Comparison of ENCODE assay signal across 1 cellular context in genomic region chr1:3340548-3341235, GRCh38.
TF ChIP-seq lines count a peak whose summit lies in the region.

No MANE protein-coding gene starts in this region.

TF ChIP-seq in HepG2, 621 proteins besides CTCF, POLR2A, EP300 and RAD21 (continued from another document and continues in another):
- TF ChIP-seq AHDC1 (CRISPR knock-in tag; IDR thresholded peaks at IDR 0.05; ENCODE audit: borderline replicate concordance) (peak; percentile 50; the same call in 1 of the 2 replicates), ETV5 (CRISPR knock-in tag; IDR thresholded peaks at IDR 0.05; ENCODE audit: borderline replicate concordance) (peak; percentile 71; the same call in 1 of the 2 replicates), RBFOX2 (IDR thresholded peaks at IDR 0.05; ENCODE audit: low read depth, low read length) (peak; percentile 58; the same call in 1 of the 2 replicates), ZBTB2 (CRISPR knock-in tag; IDR thresholded peaks at IDR 0.05; ENCODE audit: low read depth) (no peak), PATZ1 (CRISPR knock-in tag; IDR thresholded peaks at IDR 0.05) (peak; percentile 72), ARID5B (CRISPR knock-in tag; IDR thresholded peaks at IDR 0.05) (peak; percentile 72), GATA4 (IDR thresholded peaks at IDR 0.05; ENCODE audit: borderline replicate concordance, low read depth) (peak; percentile 26; the same call in 1 of the 2 replicates), ZBTB3 (CRISPR knock-in tag; IDR thresholded peaks at IDR 0.05; ENCODE audit: borderline replicate concordance, low read depth) (peak; percentile 68; the same call in 1 of the 2 replicates), HOXA5 (CRISPR knock-in tag; IDR thresholded peaks at IDR 0.05) (no peak), ZNF296 (CRISPR knock-in tag; conservative IDR thresholded peaks at IDR 0.05) (no peak), GATAD1 (CRISPR knock-in tag; IDR thresholded peaks at IDR 0.05) (no peak), DZIP1 (CRISPR knock-in tag; IDR thresholded peaks at IDR 0.05) (peak; percentile 69; the same call in 1 of the 2 replicates), CAMTA2 (CRISPR knock-in tag; IDR thresholded peaks at IDR 0.05; ENCODE audit: borderline replicate concordance) (0 out of 2 replicates have a peak, but pooled peaks have one; percentile 31), THYN1 (CRISPR knock-in tag; IDR thresholded peaks at IDR 0.05; ENCODE audit: borderline replicate concordance, low read depth) (no peak), SALL1 (CRISPR knock-in tag; IDR thresholded peaks at IDR 0.05) (peak; percentile 58), NR2C2 (CRISPR knock-in tag; IDR thresholded peaks at IDR 0.05; ENCODE audit: borderline replicate concordance) (peak; percentile 59), HMGA1 (CRISPR knock-in tag; conservative IDR thresholded peaks at IDR 0.05) (no peak), ZFP36L2 (CRISPR knock-in tag; IDR thresholded peaks at IDR 0.05) (no peak), TCF12 (IDR thresholded peaks at IDR 0.05) (no peak), TCF12 (CRISPR knock-in tag; IDR thresholded peaks at IDR 0.05) (0 out of 2 replicates have a peak, but pooled peaks have one; percentile 64), ZNF652 (CRISPR knock-in tag; IDR thresholded peaks at IDR 0.05; ENCODE audit: borderline replicate concordance, low read depth) (peak; percentile 68; the same call in 1 of the 2 replicates), ZNF749 (CRISPR knock-in tag; IDR thresholded peaks at IDR 0.05; ENCODE audit: borderline replicate concordance) (peak; percentile 74; the same call in 1 of the 2 replicates), ELF3 (CRISPR knock-in tag; IDR thresholded peaks at IDR 0.05) (peak; percentile 90), MYC (CRISPR knock-in tag; IDR thresholded peaks at IDR 0.05; ENCODE audit: borderline replicate concordance) (0 out of 2 replicates have a peak, but pooled peaks have one; percentile 38), SSRP1 (CRISPR knock-in tag; IDR thresholded peaks at IDR 0.05) (peak; percentile 19; the same call in 1 of the 2 replicates), THRA (CRISPR knock-in tag; IDR thresholded peaks at IDR 0.05; ENCODE audit: borderline replicate concordance) (no peak; the same call in 1 of the 2 replicates), ARNTL (CRISPR knock-in tag; IDR thresholded peaks at IDR 0.05) (peak; percentile 64; the same call in 1 of the 2 replicates), MXD4 (CRISPR knock-in tag; IDR thresholded peaks at IDR 0.05) (no peak), NCOR1 (IDR thresholded peaks at IDR 0.05; ENCODE audit: borderline replicate concordance, low read length) (peak; percentile 32; the same call in 1 of the 2 replicates), ZNF205 (CRISPR knock-in tag; IDR thresholded peaks at IDR 0.05) (no peak), ZSCAN29 (CRISPR knock-in tag; conservative IDR thresholded peaks at IDR 0.05) (peak; percentile 82), NFIB (CRISPR knock-in tag; IDR thresholded peaks at IDR 0.05; ENCODE audit: borderline replicate concordance) (no peak), KMT2B (CRISPR knock-in tag; IDR thresholded peaks at IDR 0.05) (no peak; the same call in 1 of the 2 replicates), TEAD3 (CRISPR knock-in tag; optimal IDR thresholded peaks at IDR 0.05; ENCODE audit: borderline replicate concordance) (no peak), TOE1 (CRISPR knock-in tag; IDR thresholded peaks at IDR 0.05) (no peak), ETV6 (CRISPR knock-in tag; conservative IDR thresholded peaks at IDR 0.05) (no peak), ZNF605 (CRISPR knock-in tag; IDR thresholded peaks at IDR 0.05) (peak; percentile 62), FOXA3 (CRISPR knock-in tag; IDR thresholded peaks at IDR 0.05) (peak; percentile 41; the same call in 1 of the 2 replicates), ZNF557 (CRISPR knock-in tag; IDR thresholded peaks at IDR 0.05) (0 out of 2 replicates have a peak, but pooled peaks have one; percentile 43), ZNF564 (CRISPR knock-in tag; IDR thresholded peaks at IDR 0.05) (peak; percentile 60), MNT (IDR thresholded peaks at IDR 0.05) (no peak), ZNF337 (CRISPR knock-in tag; IDR thresholded peaks at IDR 0.05; ENCODE audit: borderline replicate concordance, low read depth) (0 out of 2 replicates have a peak, but pooled peaks have one; percentile 24)
